In the genomic region with DNA sequence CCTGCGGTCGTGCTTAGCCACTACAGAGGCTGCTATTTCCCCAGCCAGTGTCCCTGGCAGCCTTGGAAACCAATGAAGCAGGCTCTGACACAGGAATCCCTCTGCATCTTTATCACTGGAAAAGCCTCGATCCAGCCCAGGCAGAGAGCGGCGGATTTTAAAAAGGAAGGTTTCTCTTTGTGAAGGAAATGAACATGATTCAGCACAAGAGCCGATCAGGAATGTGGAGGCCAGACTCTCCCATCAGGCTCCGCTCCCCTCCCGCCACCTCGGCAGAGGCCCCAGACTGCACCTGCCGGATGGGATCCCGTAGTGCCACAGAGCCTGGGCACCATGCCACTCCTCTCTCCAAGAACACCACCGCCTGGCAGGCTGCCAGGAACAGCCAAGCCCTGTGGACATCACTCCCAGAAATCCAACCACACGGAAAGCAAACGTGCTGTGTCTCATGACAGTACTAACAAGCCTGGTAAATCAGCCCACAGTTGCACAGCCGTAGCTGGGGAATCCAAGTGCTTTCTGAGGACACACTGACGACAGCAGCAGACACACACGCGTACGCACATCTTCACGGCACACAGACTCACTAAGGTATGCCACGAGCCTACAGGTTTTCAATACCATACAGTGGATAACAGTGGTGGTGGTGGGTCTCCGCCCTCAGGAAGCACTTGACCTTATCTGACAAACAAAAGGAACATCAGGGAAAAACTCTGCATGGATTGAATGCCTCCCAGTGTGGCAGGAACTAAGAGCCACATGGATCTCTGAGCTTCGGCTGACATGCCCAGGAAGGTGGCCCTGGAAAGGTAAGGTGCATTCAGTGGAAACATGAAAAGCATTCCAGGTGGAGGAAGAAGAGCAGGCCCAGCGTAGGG, we compare ENCODE assay signal across 9 cellular contexts. TPM values are rescaled to one million over a fixed set of nuclear protein-coding genes. Genes with fewer than 3 reads are reported as not detected.
DNase-seq lines count a peak whose midpoint lies in the region; FAIRE-seq and TF ChIP-seq lines count a peak whose summit lies in the region.
"Had no signal": no experiment of that assay in that cellular context is flagged by ENCODE, and none has a peak within 500 bp of the region (broad histone marks: within the 10 kb centered on the region; RNA-seq: fewer than 3 reads in every experiment).

No MANE protein-coding gene starts in this region.

- WGBS in endodermal cell (ENCODE audit: insufficient coverage in 1 of 2, insufficient read length in 1 of 2), 2 experiments = 73 to 80% methylated on average over 20 to 24 of the region's 24 CpGs
- WGBS in mesendoderm (ENCODE audit: extremely low coverage, insufficient coverage, low lambda C conversion rate) = no CpG with 5 or more reads among the region's 24 CpGs

- H3K4me3 ChIP-seq in endodermal cell (ENCODE audit: low read length) = no peak overlapping the region
- no peak overlapping the region for H3K4me3 ChIP-seq in mesendoderm (ENCODE audit: low read length)

- no peaks in the 10 kb centered on the region for H3K79me1 ChIP-seq in mesendoderm (ENCODE audit: low read length)

- H3K23ac ChIP-seq in mesendoderm (ENCODE audit: low read length) = no peak overlapping the region

- peak overlapping the region; percentile 66 for H2AK5ac ChIP-seq in mesendoderm (ENCODE audit: low read length)

- no peak overlapping the region for H2BK5ac ChIP-seq in mesendoderm (ENCODE audit: low read length)

- no peak overlapping the region for H2BK15ac ChIP-seq in mesendoderm (replicated peaks; ENCODE audit: low read depth)

- H4K8ac ChIP-seq in mesendoderm (ENCODE audit: low read depth, low read length) = no peak overlapping the region

- H3K4ac ChIP-seq in mesendoderm (ENCODE audit: low read depth, low read length) = peak overlapping the region; percentile 64

- H2BK120ac ChIP-seq in mesendoderm (ENCODE audit: low read depth, low read length) = no peak overlapping the region

- H3K56ac ChIP-seq in mesendoderm (ENCODE audit: low read length) = peak overlapping the region; percentile 57

- no peak overlapping the region for H3K18ac ChIP-seq in mesendoderm (ENCODE audit: low read length)

- H3K27ac Mint-ChIP-seq in endodermal cell = peak overlapping the region; percentile 91
- H3K27ac Mint-ChIP-seq: dendritic cell treated with granulocyte-macrophage colony-stimulating factor and Interleukin-4, amounts not matched to agents 40 ng/mL and 50 ng/mL, for 4 days had no signal

- H3K4me1 Mint-ChIP-seq in endodermal cell = peaks cover 38% of the 10 kb centered on the region

- H3K9ac ChIP-seq in endodermal cell (ENCODE audit: extremely low read depth, low read length, poor library complexity, severe bottlenecking) = no peak overlapping the region
- H3K9ac ChIP-seq in mesendoderm (ENCODE audit: low read length) = peak overlapping the region; percentile 6

- peaks cover 14% of the 10 kb centered on the region for H3K4me1 ChIP-seq in endodermal cell (ENCODE audit: control insufficient read depth, insufficient read depth, low read length)
- peaks cover 13% of the 10 kb centered on the region for H3K4me1 ChIP-seq in mesendoderm (ENCODE audit: control insufficient read depth, low read depth, low read length)

- H3K27me3 ChIP-seq in endodermal cell (ENCODE audit: control insufficient read depth, insufficient read depth, low read length, poor library complexity, severe bottlenecking) (peaks cover 18% of the 10 kb centered on the region), mesendoderm (ENCODE audit: insufficient read depth, low read length, poor library complexity) (no peaks in the 10 kb centered on the region)

- peaks cover 28% of the 10 kb centered on the region for H3K27me3 Mint-ChIP-seq in endodermal cell (ENCODE audit: insufficient read depth)

- TF ChIP-seq CTCF in endodermal cell (conservative IDR thresholded peaks at IDR 0.05) = no peak

- H3K27ac ChIP-seq in endodermal cell (ENCODE audit: low read depth, low read length) = peak overlapping the region; percentile 80
- peak overlapping the region; percentile 25 for H3K27ac ChIP-seq in mesendoderm (ENCODE audit: low read depth, low read length)

- no peak overlapping the region for H3K4me3 Mint-ChIP-seq in endodermal cell
- H3K4me3 Mint-ChIP-seq: dendritic cell treated with granulocyte-macrophage colony-stimulating factor and Interleukin-4, amounts not matched to agents 40 ng/mL and 50 ng/mL, for 4 days had no signal

- H3K36me3 ChIP-seq in endodermal cell (ENCODE audit: control insufficient read depth, insufficient read depth, low read length) (no peaks in the 10 kb centered on the region), mesendoderm (ENCODE audit: control insufficient read depth, insufficient read depth, low read length) (no peaks in the 10 kb centered on the region)

- peak; percentile 79 for DNase-seq in EH (ENCODE audit: low read depth)
- peak; percentile 48 to 91 for DNase-seq in NCI-H446 (lab: John Stamatoyannopoulos, UW)
- DNase-seq in endodermal cell = peak; percentile 81
- peak; percentile 57 for DNase-seq in mesendoderm
- DNase-seq in urothelium cell line (ENCODE audit: low spot score) = peak; percentile 84
- no peak for DNase-seq in activated CD4-positive, alpha-beta T cell treated with anti-CD3 and anti-CD28 coated beads for 1 hour
- no peak for DNase-seq in activated CD8-positive, alpha-beta memory T cell treated with anti-CD3 and anti-CD28 coated beads, Interleukin-2, amount 50 U/mL, for 48 hours
- no peak for DNase-seq in effector CD8-positive, alpha-beta T cell (lab: John Stamatoyannopoulos, UW)

- FAIRE-seq in urothelium cell line (lab: Jason Lieb, UNC) = no peak

- H3K4me2 ChIP-seq in mesendoderm (ENCODE audit: low read length) = no peak overlapping the region

- no peaks in the 10 kb centered on the region for H3K9me3 Mint-ChIP-seq in endodermal cell
- H3K9me3 Mint-ChIP-seq: dendritic cell treated with granulocyte-macrophage colony-stimulating factor and Interleukin-4, amounts not matched to agents 40 ng/mL and 50 ng/mL, for 4 days had no signal

- no peak overlapping the region for H4K5ac ChIP-seq in mesendoderm (ENCODE audit: low read length)

- H3K79me2 ChIP-seq in mesendoderm (ENCODE audit: control insufficient read depth, insufficient read depth, low read length) = no peaks in the 10 kb centered on the region

- H3K36me3 Mint-ChIP-seq in endodermal cell (ENCODE audit: low read depth) = no peaks in the 10 kb centered on the region

- H3K9me3 ChIP-seq in endodermal cell (ENCODE audit: control insufficient read depth, low read length) = no peaks in the 10 kb centered on the region

RNA-seq across cellular contexts. Expression of a gene that starts 5.4 kb away (rescaled TPM):
- 1 to 10 TPM; 3.2 to 5.0 TPM for total RNA-seq in endodermal cell
- 6.6 TPM for polyA plus RNA-seq in endodermal cell (2013, experiment 1 of 2)
- 5.7 TPM for polyA plus RNA-seq in endodermal cell (2013, experiment 2 of 2)
- polyA plus RNA-seq in mesendoderm (2013, experiment 1 of 2) = 1.1 TPM
- 1.3 TPM for polyA plus RNA-seq in mesendoderm (2013, experiment 2 of 2)

Comparison
In these comparisons a context has a peak if more than half of its experiments do, and no peak if none do; other contexts are left out.
1. DNase-seq: peak in EH (single experiment), NCI-H446 (2 of 2), endodermal cell (single experiment), mesendoderm (single experiment) and urothelium cell line (single experiment); none in activated CD4-positive, alpha-beta T cell treated with anti-CD3 and anti-CD28 coated beads for 1 hour (single experiment), activated CD8-positive, alpha-beta memory T cell treated with anti-CD3 and anti-CD28 coated beads, Interleukin-2, amount 50 U/mL, for 48 hours (single experiment) and effector CD8-positive, alpha-beta T cell (single experiment).